In genomic region chr17:68601565-68602266, GRCh38 we compare ENCODE assay signal across 13 cellular contexts. TPM values are rescaled to one million over a fixed set of nuclear protein-coding genes. Genes with fewer than 3 reads are reported as not detected.
DNase-seq lines count a peak whose midpoint lies in the region; ATAC-seq, FAIRE-seq and TF ChIP-seq lines count a peak whose summit lies in the region.
"Had no signal": no experiment of that assay in that cellular context is flagged by ENCODE, and none has a peak within 500 bp of the region (broad histone marks: within the 10 kb centered on the region; RNA-seq: fewer than 3 reads in every experiment).

No MANE protein-coding gene starts in this region.

- CTCF ChIA-PET in A549 (lab: Yijun Ruan, JAX): interaction anchor here (1.0 to 2.5 kb wide), 5 partner anchors 8 to 63 kb away, joined by 3 to 6 read pairs (median 4); no protein-coding TSS in a partner anchor

- no peak for TF ChIP-seq POLR2A in A549 (IDR thresholded peaks at IDR 0.05; ENCODE audit: low read length)

- TF ChIP-seq CTCF in A549 (IDR thresholded peaks at IDR 0.05): no peak
- TF ChIP-seq CTCF in fibroblast of the aortic adventitia (IDR thresholded peaks at IDR 0.05; ENCODE audit: insufficient read depth, low read length): no peak
- TF ChIP-seq CTCF in nephron (IDR thresholded peaks at IDR 0.05; ENCODE audit: unreplicated experiment in 3 of 3): no peak

- TF ChIP-seq RAD21 in A549 (conservative IDR thresholded peaks at IDR 0.05 in 1 of 2, IDR thresholded peaks at IDR 0.05 in 1 of 2): no peak

- H3K27ac Mint-ChIP-seq in nephron: peak overlapping the region in 2 of 3 experiments; percentile 75 to 87
- H3K27ac Mint-ChIP-seq: CD4-positive, CD25-positive, alpha-beta regulatory T cell had no signal

- H3K4me3 Mint-ChIP-seq in nephron: peak overlapping the region; percentile 75 to 85 (median 79)

- no peak overlapping the region for H3K9ac ChIP-seq in HUES64 (ENCODE audit: low read depth, low read length)

- no peak for FAIRE-seq in A549 (lab: Jason Lieb, UNC)
- FAIRE-seq: bronchial epithelial cell had no signal

- peaks cover 38% of the 10 kb centered on the region for H3K4me1 Mint-ChIP-seq in nephron

- H3K4me1 ChIP-seq in A549: peaks cover 5% of the 10 kb centered on the region; the same call in 1 of the 3 replicates
- peaks cover 32% of the 10 kb centered on the region for H3K4me1 ChIP-seq in HUES64 (ENCODE audit: insufficient read depth, low read length)

- no peak for TF ChIP-seq EP300 in A549 (IDR thresholded peaks at IDR 0.05)

- peak overlapping the region; percentile 100 for H3K4me2 ChIP-seq in A549

- no peak for ATAC-seq in A549
- no peak for ATAC-seq in HG02970 (IDR thresholded peaks at IDR 0.05; ENCODE audit: low FRiP score, unreplicated experiment)
- no peak for ATAC-seq in HG02623 (IDR thresholded peaks at IDR 0.05; ENCODE audit: unreplicated experiment)

- peak overlapping the region; percentile 64 for H3K4me3 ChIP-seq in A549
- peak overlapping the region; percentile 64 for H3K4me3 ChIP-seq in HUES64 (ENCODE audit: low read length)
- peak overlapping the region; percentile 79 for H3K4me3 ChIP-seq in fibroblast of the aortic adventitia (ENCODE audit: low read depth, low read length)

- H3K36me3 Mint-ChIP-seq in nephron (ENCODE audit: low read depth): no peaks in the 10 kb centered on the region
- H3K36me3 Mint-ChIP-seq: CD4-positive, CD25-positive, alpha-beta regulatory T cell had no signal

- H3K9me3 Mint-ChIP-seq in nephron: peaks cover under 1% of the 10 kb centered on the region

- WGBS in A549 (ENCODE audit: missing lambda C conversion rate): 32% methylated on average over 6 of the region's 6 CpGs
- 84% methylated on average over 4 of the region's 6 CpGs for WGBS in HUES64

- POLR2A ChIA-PET in A549 (lab: Yijun Ruan, JAX): no interaction called here

- no peaks in the 10 kb centered on the region; the same call in 2 of the 3 replicates for H3K9me3 ChIP-seq in A549
- H3K9me3 ChIP-seq in HUES64 (ENCODE audit: insufficient read depth, low read depth, low read length): no peaks in the 10 kb centered on the region

- DNase-seq in A549 (ENCODE audit: low read depth in 1 of 2, low spot score in 1 of 2) (no peak), fibroblast of the aortic adventitia (ENCODE audit: low read depth) (peak; percentile 54), GM03348 (ENCODE audit: low spot score) (no peak)
- no peak for DNase-seq in central memory CD4-positive, alpha-beta T cell
- DNase-seq: CD4-positive, CD25-positive, alpha-beta regulatory T cell; GOT3; KG1; kidney glomerular epithelial cell had no signal

- no peaks in the 10 kb centered on the region for H3K36me3 ChIP-seq in HUES64 (ENCODE audit: insufficient read depth, low read length)

- no peak overlapping the region for H3K27ac ChIP-seq in A549
- H3K27ac ChIP-seq in HUES64 (ENCODE audit: low read depth, low read length): no peak overlapping the region; the same call in 1 of the 2 replicates

- H3K27me3 Mint-ChIP-seq in nephron (ENCODE audit: low read depth): peaks cover 68% of the 10 kb centered on the region

- peaks cover 41% of the 10 kb centered on the region for H3K27me3 ChIP-seq in HUES64 (ENCODE audit: insufficient read depth, low read length)

TF ChIP-seq in A549, 52 proteins besides CTCF, POLR2A, EP300 and RAD21:
- no peak for TF ChIP-seq RFX5 (IDR thresholded peaks at IDR 0.05)
- no peak for TF ChIP-seq HEYL (CRISPR knock-in tag; IDR thresholded peaks at IDR 0.05)
- no peak for TF ChIP-seq NFE2L2 (conservative IDR thresholded peaks at IDR 0.05; ENCODE audit: low read length)
- no peak for TF ChIP-seq CHD4 (IDR thresholded peaks at IDR 0.05; ENCODE audit: borderline replicate concordance)
- TF ChIP-seq ZC3H11A (IDR thresholded peaks at IDR 0.05): no peak
- no peak for TF ChIP-seq ZSCAN20 (CRISPR knock-in tag; IDR thresholded peaks at IDR 0.05)
- no peak for TF ChIP-seq TP53 (CRISPR knock-in tag; IDR thresholded peaks at IDR 0.05)
- TF ChIP-seq TFCP2L1 (CRISPR knock-in tag; IDR thresholded peaks at IDR 0.05): no peak
- no peak for TF ChIP-seq KDM1A (IDR thresholded peaks at IDR 0.05; ENCODE audit: low read depth)
- no peak for TF ChIP-seq JUN (IDR thresholded peaks at IDR 0.05)
- TF ChIP-seq BHLHE40 (IDR thresholded peaks at IDR 0.05; ENCODE audit: low read depth, low read length): no peak
- TF ChIP-seq ATOH8 (CRISPR knock-in tag; IDR thresholded peaks at IDR 0.05; ENCODE audit: low read depth): no peak
- no peak for TF ChIP-seq NPAS2 (CRISPR knock-in tag; IDR thresholded peaks at IDR 0.05; ENCODE audit: borderline replicate concordance)
- TF ChIP-seq CEBPB (IDR thresholded peaks at IDR 0.05): no peak
- no peak for TF ChIP-seq HOXB5 (CRISPR knock-in tag; IDR thresholded peaks at IDR 0.05)
- TF ChIP-seq MAFK (IDR thresholded peaks at IDR 0.05; ENCODE audit: partially characterized antibody): no peak

RNA-seq across cellular contexts. Expression of gene FAM20A, which starts 0.5 kb away (rescaled TPM):
- polyA plus RNA-seq in A549 (2011; rRNA removed) (0.05 TPM in 1 of 2 replicates, not detected in the other), A549 (2017; fragmentation: RNase III; extraction: RNeasy Plus Mini Kit Qiagen cat#74134 plus additional on column Dnase treatment) (0.03 to 0.09 TPM in 2 of 3 replicates, not detected in the other)
- polyA plus RNA-seq in A549 (2012; cell fraction: cytosol; rRNA removed): 0.01 TPM in 2 replicates
- 0.04 TPM in 1 of 2 replicates, not detected in the other for polyA plus RNA-seq in A549 (2012; cell fraction: nucleus; rRNA removed)
- polyA minus RNA-seq in A549 (2011; rRNA and poly(A)+ RNA removed): not detected in 2 replicates
- 5.6 TPM for polyA plus RNA-seq in HUES64 (2013, experiment 1 of 2)
- 3.9 TPM for polyA plus RNA-seq in HUES64 (2013, experiment 2 of 2)
- total RNA-seq in fibroblast of the aortic adventitia (ENCODE audit: low replicate concordance): 10.5 and 37.0 TPM in 2 replicates
- total RNA-seq: CD4-positive, CD25-positive, alpha-beta regulatory T cell had no signal
